27 cellular contexts compared by ENCODE assay signal in genomic region chr14:102249041-102249440, GRCh38. TPM values are rescaled to one million over a fixed set of nuclear protein-coding genes. Genes with fewer than 3 reads are reported as not detected.
A peak's percentile ranks its signal among the peaks of the same experiment; 100 is the strongest.
DNase-seq lines count a peak whose midpoint lies in the region; ATAC-seq and TF ChIP-seq lines count a peak whose summit lies in the region.
"Had no signal": no experiment of that assay in that cellular context is flagged by ENCODE, and none has a peak within 500 bp of the region (broad histone marks: within the 10 kb centered on the region; RNA-seq: fewer than 3 reads in every experiment).

No MANE protein-coding gene starts in this region.

- no peak for TF ChIP-seq CTCF in cardiac muscle cell (IDR thresholded peaks at IDR 0.05; ENCODE audit: low read depth, low read length)
- TF ChIP-seq CTCF in astrocyte of the spinal cord (IDR thresholded peaks at IDR 0.05; ENCODE audit: low read depth, low read length): no peak

- ATAC-seq in right cardiac atrium (no peak), GM18868 (IDR thresholded peaks at IDR 0.05; ENCODE audit: unreplicated experiment) (no peak)
- ATAC-seq in stimulated activated naive B cell treated with anti-CD40 and anti-IgM and Interleukin-4, amounts not matched to agents 10 μg/mL and 1 μg/mL and 100 μg/mL, for 72 hours (replicated peaks): no peak
- ATAC-seq: activated CD4-positive, CD25-positive, alpha-beta regulatory T cell treated with anti-CD3 and anti-CD28 coated beads, Interleukin-2, amount 50 U/mL, for 24 hours; activated CD8-positive, alpha-beta T cell treated with anti-CD3 and anti-CD28 coated beads for 36 hours; foreskin keratinocyte had no signal

- peak overlapping the region; percentile 56 for H3K27ac Mint-ChIP-seq in stimulated activated naive B cell treated with anti-CD40 and anti-IgM and Interleukin-4, amounts not matched to agents 10 μg/mL and 1 μg/mL and 100 μg/mL, for 72 hours
- H3K27ac Mint-ChIP-seq: activated CD8-positive, alpha-beta T cell treated with anti-CD3 and anti-CD28 coated beads for 36 hours; B cell had no signal

- H3K27ac ChIP-seq in cardiac muscle cell: peak overlapping the region; percentile 66
- no peak overlapping the region for H3K27ac ChIP-seq in right cardiac atrium (ENCODE audit: low read length)
- H3K27ac ChIP-seq: 22Rv1, dorsolateral prefrontal cortex, foreskin keratinocyte, KMS-11, neutrophil, upper lobe of left lung had no signal

- H3K4me1 Mint-ChIP-seq in stimulated activated naive B cell treated with anti-CD40 and anti-IgM and Interleukin-4, amounts not matched to agents 10 μg/mL and 1 μg/mL and 100 μg/mL, for 72 hours: no peaks in the 10 kb centered on the region
- H3K4me1 Mint-ChIP-seq: B cell had no signal

- no peaks in the 10 kb centered on the region for H3K27me3 Mint-ChIP-seq in stimulated activated naive B cell treated with anti-CD40 and anti-IgM and Interleukin-4, amounts not matched to agents 10 μg/mL and 1 μg/mL and 100 μg/mL, for 72 hours
- H3K27me3 Mint-ChIP-seq: B cell had no signal

- in situ Hi-C loops in astrocyte of the spinal cord (cut with HindIII; ENCODE audit: low sequenced_read_pairs): no loop called here

- H3K4me1 ChIP-seq in cardiac muscle cell (ENCODE audit: low read depth) (peaks cover 38% of the 10 kb centered on the region), right cardiac atrium (ENCODE audit: control insufficient read depth, insufficient read depth, low read length) (peaks cover 3% of the 10 kb centered on the region)
- H3K4me1 ChIP-seq: foreskin keratinocyte, upper lobe of left lung had no signal

- no peaks in the 10 kb centered on the region for H3K9me3 Mint-ChIP-seq in stimulated activated naive B cell treated with anti-CD40 and anti-IgM and Interleukin-4, amounts not matched to agents 10 μg/mL and 1 μg/mL and 100 μg/mL, for 72 hours
- H3K9me3 Mint-ChIP-seq: activated CD8-positive, alpha-beta T cell treated with anti-CD3 and anti-CD28 coated beads for 36 hours had no signal

- H3K27me3 ChIP-seq in cardiac muscle cell (no peaks in the 10 kb centered on the region), right cardiac atrium (ENCODE audit: control insufficient read depth, insufficient read depth) (no peaks in the 10 kb centered on the region)
- H3K27me3 ChIP-seq: dorsolateral prefrontal cortex, foreskin keratinocyte, neutrophil, upper lobe of left lung had no signal

- 92% methylated on average over 12 of the region's 12 CpGs for WGBS in right cardiac atrium

- no peaks in the 10 kb centered on the region for H3K36me3 ChIP-seq in cardiac muscle cell
- H3K36me3 ChIP-seq: neutrophil, upper lobe of left lung had no signal

- H3K4me3 ChIP-seq in cardiac muscle cell (no peak overlapping the region), right cardiac atrium (ENCODE audit: low read length) (no peak overlapping the region), astrocyte of the spinal cord (ENCODE audit: low read depth, low read length) (no peak overlapping the region)
- H3K4me3 ChIP-seq: dorsolateral prefrontal cortex, upper lobe of left lung had no signal

- no peak overlapping the region for H3K4me3 Mint-ChIP-seq in stimulated activated naive B cell treated with anti-CD40 and anti-IgM and Interleukin-4, amounts not matched to agents 10 μg/mL and 1 μg/mL and 100 μg/mL, for 72 hours
- H3K4me3 Mint-ChIP-seq: activated CD8-positive, alpha-beta T cell treated with anti-CD3 and anti-CD28 coated beads for 36 hours; B cell had no signal

- peak in 1 of 2 donors; percentile 75 for DNase-seq in cardiac muscle cell (ENCODE audit: low read depth in 1 of 2, low spot score in 1 of 2)
- DNase-seq in right cardiac atrium: no peak
- DNase-seq in astrocyte of the spinal cord (ENCODE audit: low read depth, low spot score): peak; percentile 83
- DNase-seq in kidney glomerular epithelial cell (lab: John Stamatoyannopoulos, UW): peak; percentile 2
- no peak for DNase-seq in stimulated activated naive B cell treated with anti-CD40 and anti-IgM and Interleukin-4, amounts not matched to agents 10 μg/mL and 1 μg/mL and 100 μg/mL, for 72 hours
- no peak for DNase-seq in stimulated activated CD8-positive, alpha-beta memory T cell treated with anti-CD3 and anti-CD28 coated beads, Interleukin-4, amount 100 ng/mL, for 48 hours
- no peak for DNase-seq in SW480 (ENCODE audit: low spot score)
- DNase-seq: activated CD8-positive, alpha-beta T cell treated with anti-CD3 and anti-CD28 coated beads for 36 hours; activated gamma-delta T cell treated with Interleukin-2 at 50 U/mL for 16 hours; activated T-cell treated with anti-CD3 and anti-CD28 coated beads for 4 hours; central memory CD4-positive, alpha-beta T cell; DND-41; dorsolateral prefrontal cortex; foreskin keratinocyte; hippocampal formation; NCI-H1048; NCI-H187 treated with DMSO at 0.1 percent for 48 hours; NCI-H774; stimulated activated CD4-positive, alpha-beta T cell treated with anti-CD3 and anti-CD28 coated beads, Interleukin-12 subunit alpha, Interleukin-12 subunit beta, amount 100 ng/mL, for 4 hours; T1000; upper lobe of left lung had no signal

- H3K36me3 Mint-ChIP-seq in stimulated activated naive B cell treated with anti-CD40 and anti-IgM and Interleukin-4, amounts not matched to agents 10 μg/mL and 1 μg/mL and 100 μg/mL, for 72 hours: no peaks in the 10 kb centered on the region

- intact Hi-C loops in right cardiac atrium (cut with DNase I): no loop called here

- H3K9me3 ChIP-seq in cardiac muscle cell (ENCODE audit: low read depth): no peaks in the 10 kb centered on the region
- H3K9me3 ChIP-seq in right cardiac atrium (ENCODE audit: control insufficient read depth, low read length): no peaks in the 10 kb centered on the region
- H3K9me3 ChIP-seq: neutrophil, upper lobe of left lung had no signal

RNA-seq across cellular contexts. Expression of gene MOK, which starts 55.9 kb away (rescaled TPM):
- total RNA-seq in cardiac muscle cell (29.7 and 31.7 TPM in 2 replicates), right cardiac atrium (10 to 100 TPM; 11.4 to 18.4 (median 13.5) TPM)
- polyA plus RNA-seq in cardiac muscle cell (19.2 and 28.1 TPM in 2 replicates), right cardiac atrium (13.9 TPM)

Comparison
In these comparisons a context has a peak if more than half of its experiments do, and no peak if none do; other contexts are left out.
1. DNase-seq: peak in astrocyte of the spinal cord (single experiment) and kidney glomerular epithelial cell (single experiment); none in right cardiac atrium (0 of 3), stimulated activated naive B cell treated with anti-CD40 and anti-IgM and Interleukin-4, amounts not matched to agents 10 μg/mL and 1 μg/mL and 100 μg/mL, for 72 hours (single experiment), stimulated activated CD8-positive, alpha-beta memory T cell treated with anti-CD3 and anti-CD28 coated beads, Interleukin-4, amount 100 ng/mL, for 48 hours (single experiment) and SW480 (single experiment).